8 cellular contexts compared by ENCODE assay signal in the genomic region with DNA sequence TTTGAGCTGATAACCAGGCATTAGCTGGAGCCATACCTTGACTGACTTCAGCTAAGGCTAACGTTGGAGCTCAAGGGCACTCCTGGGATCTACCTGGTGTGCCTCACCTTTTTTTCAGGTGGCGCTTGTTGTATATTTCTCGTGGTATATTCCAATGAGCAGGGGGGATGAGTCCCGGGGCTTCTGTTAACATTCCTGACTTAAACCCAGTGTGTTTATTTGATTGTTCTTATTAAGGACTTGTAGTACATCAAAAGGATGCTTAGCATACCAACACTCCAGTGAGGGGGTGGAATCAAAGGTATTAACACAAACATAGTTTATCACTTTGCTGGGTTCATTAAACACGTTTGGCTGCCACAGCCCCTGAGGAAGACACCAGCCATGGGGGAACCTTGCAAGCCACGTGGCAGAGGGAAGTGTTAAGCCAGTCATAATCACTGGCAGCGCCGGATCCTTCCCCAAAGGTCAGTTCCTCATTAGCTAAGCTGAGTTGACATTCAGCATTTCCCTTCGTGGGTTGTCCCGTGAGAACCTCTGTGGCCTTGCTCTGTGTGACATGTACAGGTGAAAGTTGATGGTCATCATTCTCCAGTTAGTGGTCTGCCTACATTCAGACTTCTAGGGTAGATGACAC.
DNase-seq lines count a peak whose midpoint lies in the region; ATAC-seq, FAIRE-seq and TF ChIP-seq lines count a peak whose summit lies in the region.

No MANE protein-coding gene starts in this region.

- ATAC-seq in GM19452 (IDR thresholded peaks at IDR 0.05; ENCODE audit: unreplicated experiment) (peak; percentile 58), GM12878 (peak; percentile 64), lower lobe of right lung (peak; percentile 42 to 50), HG03439 (IDR thresholded peaks at IDR 0.05; ENCODE audit: unreplicated experiment) (no peak), HG03571 (IDR thresholded peaks at IDR 0.05; ENCODE audit: unreplicated experiment) (no peak)

- WGBS in HUES64, result 65% methylated on average over 10 of the region's 10 CpGs
- 32% methylated on average over 10 of the region's 10 CpGs for WGBS in GM12878 (ENCODE audit: insufficient coverage, insufficient replicate concordance, low lambda C conversion rate, missing lambda C conversion rate)
- 59 to 62% methylated on average over 3 to 10 of the region's 10 CpGs for WGBS in transverse colon (ENCODE audit: low coverage in 1 of 2), 2 donors

- DNase-seq in GM12878 (ENCODE audit: low read depth, low spot score) (peak; percentile 33), lower lobe of right lung (peak; percentile 86), transverse colon (peak; percentile 46), NCI-H2196 (lab: John Stamatoyannopoulos, UW; ENCODE audit: unreplicated experiment) (no peak)

- POLR2A ChIA-PET in GM12878 (lab: Charles Lee), result no interaction called here

- H3K9me3 ChIP-seq in HUES64 (ENCODE audit: insufficient read depth, low read depth, low read length), result no peaks in the 10 kb centered on the region
- no peaks in the 10 kb centered on the region for H3K9me3 ChIP-seq in GM12878 (replicated peaks; ENCODE audit: control insufficient read depth, insufficient read depth, low read length)
- H3K9me3 ChIP-seq in lower lobe of right lung, result no peaks in the 10 kb centered on the region
- no peaks in the 10 kb centered on the region for H3K9me3 ChIP-seq in transverse colon

- no peak overlapping the region for H3K4me3 ChIP-seq in HUES64 (ENCODE audit: low read length)
- H3K4me3 ChIP-seq in GM12878, result no peak overlapping the region
- H3K4me3 ChIP-seq in lower lobe of right lung, result no peak overlapping the region
- H3K4me3 ChIP-seq in transverse colon, result no peak overlapping the region

- TF ChIP-seq POLR2A in GM12878 (IDR thresholded peaks at IDR 0.05; ENCODE audit: low read depth, low read length), result no peak
- no peak for TF ChIP-seq POLR2A in transverse colon (IDR thresholded peaks at IDR 0.05)

- no peaks in the 10 kb centered on the region for H3K79me2 ChIP-seq in GM12878 (ENCODE audit: control insufficient read depth, insufficient read depth, low read length)

- CTCF ChIA-PET in GM12878 (lab: Yijun Ruan, JAX), result interaction anchor here (1.2 kb wide), 1 partner anchor 278 kb away, joined by 5 read pairs; no protein-coding TSS in a partner anchor

- TF ChIP-seq RAD21 in GM12878 (IDR thresholded peaks at IDR 0.05; ENCODE audit: insufficient read depth, low read depth, low read length), result no peak

- H3K4me1 ChIP-seq in HUES64 (ENCODE audit: insufficient read depth, low read length) (peaks cover 31% of the 10 kb centered on the region), GM12878 (ENCODE audit: control insufficient read depth, insufficient read depth, low read length) (peaks cover 19% of the 10 kb centered on the region), lower lobe of right lung (peaks cover 71% of the 10 kb centered on the region), transverse colon (peaks cover 33 to 75% (median 47%) of the 10 kb centered on the region in 4 donors)

- no peak for TF ChIP-seq CTCF in GM12878 (IDR thresholded peaks at IDR 0.05 in 2 of 3, conservative IDR thresholded peaks at IDR 0.05 in 1 of 3; ENCODE audit: control insufficient read depth in 2 of 3, extremely low read depth in 1 of 3, insufficient read depth in 1 of 3, low read depth in 3 of 3, low read length in 3 of 3)
- TF ChIP-seq CTCF in lower lobe of right lung (IDR thresholded peaks at IDR 0.05), result no peak
- no peak for TF ChIP-seq CTCF in transverse colon (IDR thresholded peaks at IDR 0.05)

- H2AFZ ChIP-seq in GM12878 (ENCODE audit: control insufficient read depth, low read depth, low read length), result peak overlapping the region; percentile 21; the same call in 1 of the 2 replicates

- BruUV-seq in GM12878 (replicated peaks; lab: Mats Ljungman, UMichigan), result no TSS peak

- intact Hi-C loops in GM12878 (cut with micrococcal nuclease; ENCODE audit: unreplicated experiment), result no loop called here
- intact Hi-C loops in lower lobe of right lung (cut with DNase I), result no loop called here
- intact Hi-C loops in transverse colon (cut with DNase I; ENCODE audit: low total_unique reads), result no loop called here

- RAD21 ChIA-PET in GM12878 (lab: Charles Lee; ENCODE audit: unreplicated experiment), result interaction anchor here (1.4 to 1.5 kb wide), 2 partner anchors 266 to 287 kb away, joined by 3 read pairs; no protein-coding TSS in a partner anchor

- no peaks in the 10 kb centered on the region for H3K36me3 ChIP-seq in HUES64 (ENCODE audit: insufficient read depth, low read length)
- peaks cover 18 to 23% of the 10 kb centered on the region in 2 experiments for H3K36me3 ChIP-seq in GM12878 (ENCODE audit: control insufficient read depth in 2 of 2, insufficient read depth in 2 of 2, low read length in 1 of 2)
- H3K36me3 ChIP-seq in lower lobe of right lung, result peaks cover 44% of the 10 kb centered on the region
- no peaks in the 10 kb centered on the region for H3K36me3 ChIP-seq in transverse colon

- H3K4me2 ChIP-seq in GM12878 (ENCODE audit: control insufficient read depth, insufficient read depth), result no peak overlapping the region

- no peaks in the 10 kb centered on the region for H4K20me1 ChIP-seq in GM12878 (ENCODE audit: control insufficient read depth, insufficient read depth)

- H3K27ac ChIP-seq in HUES64 (ENCODE audit: low read depth, low read length), result peak overlapping the region; percentile 94
- H3K27ac ChIP-seq in GM12878 (ENCODE audit: control insufficient read depth, insufficient read depth), result peak overlapping the region; percentile 18
- peak overlapping the region; percentile 92 for H3K27ac ChIP-seq in lower lobe of right lung
- H3K27ac ChIP-seq in transverse colon, result peak overlapping the region; percentile 87 to 95 (median 90)

- in situ Hi-C loops in GM12878 (cut with MboI) (no loop called here), transverse colon (cut with MboI; ENCODE audit: low pct_ligation_motif_present in 1 of 4, low pct_unique_long_range_greater_than_20kb in 1 of 4, low sequenced_read_pairs in 3 of 4) (no loop called here)

- H3K27me3 ChIP-seq in HUES64 (ENCODE audit: insufficient read depth, low read length), result no peaks in the 10 kb centered on the region
- no peaks in the 10 kb centered on the region for H3K27me3 ChIP-seq in GM12878 (replicated peaks in 1 of 2; ENCODE audit: control insufficient read depth in 2 of 2, insufficient read depth in 2 of 2, low read length in 1 of 2)
- no peaks in the 10 kb centered on the region for H3K27me3 ChIP-seq in lower lobe of right lung (ENCODE audit: low read depth)
- H3K27me3 ChIP-seq in transverse colon, result no peaks in the 10 kb centered on the region

- SMC1A ChIA-PET in GM12878 (lab: Charles Lee; ENCODE audit: uncharacterized antibody, unreplicated experiment), result no interaction called here

- TF ChIP-seq EP300 in GM12878 (IDR thresholded peaks at IDR 0.05; ENCODE audit: borderline replicate concordance in 1 of 2, control insufficient read depth in 1 of 2, low read depth in 2 of 2, low read length in 2 of 2), result no peak
- no peak for TF ChIP-seq EP300 in transverse colon (IDR thresholded peaks at IDR 0.05; ENCODE audit: low read depth)

- H3K9ac ChIP-seq in HUES64 (ENCODE audit: low read depth, low read length), result peak overlapping the region; percentile 69
- H3K9ac ChIP-seq in GM12878 (ENCODE audit: control insufficient read depth, insufficient read depth, low read length), result no peak overlapping the region

- no peak for FAIRE-seq in GM12878 (lab: Jason Lieb, UNC)

TF ChIP-seq in GM12878, 131 proteins besides CTCF, POLR2A, EP300 and RAD21 (continues in another document):
- peak; percentile 16 to 25; a peak in 1 of 4 replicates for TF ChIP-seq BHLHE40 (IDR thresholded peaks at IDR 0.05; ENCODE audit: borderline replicate concordance in 1 of 2, low read depth in 2 of 2, low read length in 1 of 2)
- TF ChIP-seq, protein P1, sequence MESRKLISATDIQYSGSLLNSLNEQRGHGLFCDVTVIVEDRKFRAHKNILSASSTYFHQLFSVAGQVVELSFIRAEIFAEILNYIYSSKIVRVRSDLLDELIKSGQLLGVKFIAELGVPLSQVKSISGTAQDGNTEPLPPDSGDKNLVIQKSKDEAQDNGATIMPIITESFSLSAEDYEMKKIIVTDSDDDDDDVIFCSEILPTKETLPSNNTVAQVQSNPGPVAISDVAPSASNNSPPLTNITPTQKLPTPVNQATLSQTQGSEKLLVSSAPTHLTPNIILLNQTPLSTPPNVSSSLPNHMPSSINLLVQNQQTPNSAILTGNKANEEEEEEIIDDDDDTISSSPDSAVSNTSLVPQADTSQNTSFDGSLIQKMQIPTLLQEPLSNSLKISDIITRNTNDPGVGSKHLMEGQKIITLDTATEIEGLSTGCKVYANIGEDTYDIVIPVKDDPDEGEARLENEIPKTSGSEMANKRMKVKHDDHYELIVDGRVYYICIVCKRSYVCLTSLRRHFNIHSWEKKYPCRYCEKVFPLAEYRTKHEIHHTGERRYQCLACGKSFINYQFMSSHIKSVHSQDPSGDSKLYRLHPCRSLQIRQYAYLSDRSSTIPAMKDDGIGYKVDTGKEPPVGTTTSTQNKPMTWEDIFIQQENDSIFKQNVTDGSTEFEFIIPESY (IDR thresholded peaks at IDR 0.05), result no peak
- peak in 1 of 2 experiments; percentile 25; a peak in 1 of 4 replicates for TF ChIP-seq IKZF2 (IDR thresholded peaks at IDR 0.05)

Comparison
In these comparisons a context has a peak if more than half of its experiments do, and no peak if none do; other contexts are left out.
1. ATAC-seq: peak in GM19452 (single experiment), GM12878 (single experiment) and lower lobe of right lung (2 of 2); none in HG03439 (single experiment) and HG03571 (single experiment).
2. H3K27ac ChIP-seq: peak in every context shown above with its lines; median percentile 94 in HUES64; 92 in lower lobe of right lung; 90 in transverse colon; 18 in GM12878.